Comparison of ENCODE assay signal across 18 cellular contexts in genomic region chr9:21634951-21635350, GRCh38.
DNase-seq lines count a peak whose midpoint lies in the region; ATAC-seq and TF ChIP-seq lines count a peak whose summit lies in the region.
"Had no signal": no experiment of that assay in that cellular context is flagged by ENCODE, and none has a peak within 500 bp of the region (broad histone marks: within the 10 kb centered on the region; RNA-seq: fewer than 3 reads in every experiment).

No MANE protein-coding gene starts in this region.

- CTCF ChIA-PET in RWPE1 (lab: Yijun Ruan, JAX), result no interaction called here

- no peak for TF ChIP-seq CTCF in RWPE1 (conservative IDR thresholded peaks at IDR 0.05; ENCODE audit: low read depth)
- no peak for TF ChIP-seq CTCF in epithelial cell of esophagus (IDR thresholded peaks at IDR 0.05; ENCODE audit: insufficient read depth, low read depth, low read length, missing control alignments)
- TF ChIP-seq CTCF in foreskin keratinocyte (conservative IDR thresholded peaks at IDR 0.05), result no peak

- DNase-seq in HPDE6-E6E7 (ENCODE audit: extremely low spot score) (peak; percentile 41), RWPE1 (ENCODE audit: low spot score) (peak; percentile 51), epithelial cell of esophagus (ENCODE audit: low read depth) (peak; percentile 83), foreskin keratinocyte (peak; percentile 69 to 85), ureter (ENCODE audit: low spot score) (no peak)
- DNase-seq in activated naive CD4-positive, alpha-beta T cell treated with anti-CD3 and anti-CD28 coated beads, Interleukin-2, amount 50 U/mL, for 72 hours (ENCODE audit: low spot score in 2 of 2), result no peak
- DNase-seq: C1 segment of cervical spinal cord; Calu3; CD4-positive, alpha-beta memory T cell; COR-L47; DMS53; DMS79 treated with DMSO at 0.1 percent for 48 hours; GF-D8; H9 had no signal

- H3K27ac Mint-ChIP-seq in activated naive CD4-positive, alpha-beta T cell treated with anti-CD3 and anti-CD28 coated beads, Interleukin-2, amount 50 U/mL, for 72 hours, result no peak overlapping the region
- H3K27ac Mint-ChIP-seq: CD4-positive, alpha-beta memory T cell; GM23338; H9 had no signal

- no peak overlapping the region for H3K27ac ChIP-seq in RWPE1
- peak overlapping the region; percentile 53 for H3K27ac ChIP-seq in foreskin keratinocyte

- peaks cover 3 to 4% of the 10 kb centered on the region in 2 donors for H3K36me3 Mint-ChIP-seq in activated naive CD4-positive, alpha-beta T cell treated with anti-CD3 and anti-CD28 coated beads, Interleukin-2, amount 50 U/mL, for 72 hours
- H3K36me3 Mint-ChIP-seq: CD4-positive, alpha-beta memory T cell had no signal

- peaks cover 16% of the 10 kb centered on the region for H3K4me1 ChIP-seq in foreskin keratinocyte

- H3K4me3 ChIP-seq in epithelial cell of esophagus (ENCODE audit: low read length), result no peak overlapping the region
- H3K4me3 ChIP-seq: GM23338 had no signal

- H3K27me3 ChIP-seq in foreskin keratinocyte, result no peaks in the 10 kb centered on the region

- peaks cover 0 to 12% of the 10 kb centered on the region in 2 donors for H3K9me3 Mint-ChIP-seq in activated naive CD4-positive, alpha-beta T cell treated with anti-CD3 and anti-CD28 coated beads, Interleukin-2, amount 50 U/mL, for 72 hours
- H3K9me3 Mint-ChIP-seq: GM23338, H9 had no signal

- ATAC-seq in foreskin keratinocyte (peak; percentile 96), GM18520 (IDR thresholded peaks at IDR 0.05; ENCODE audit: unreplicated experiment) (no peak), GM18867 (IDR thresholded peaks at IDR 0.05; ENCODE audit: unreplicated experiment) (no peak)
- ATAC-seq in activated naive CD4-positive, alpha-beta T cell treated with anti-CD3 and anti-CD28 coated beads, Interleukin-2, amount 50 U/mL, for 72 hours, result no peak
- ATAC-seq: GM23338, HCT116 had no signal

- POLR2A ChIA-PET in RWPE1 (lab: Yijun Ruan, JAX; ENCODE audit: low non-redundant PET), result no interaction called here

Comparison
In these comparisons a context has a peak if more than half of its experiments do, and no peak if none do; other contexts are left out.
1. DNase-seq: peak in HPDE6-E6E7 (single experiment), RWPE1 (single experiment), epithelial cell of esophagus (single experiment) and foreskin keratinocyte (2 of 2); none in activated naive CD4-positive, alpha-beta T cell treated with anti-CD3 and anti-CD28 coated beads, Interleukin-2, amount 50 U/mL, for 72 hours (0 of 2) and ureter (single experiment).